ENCODE assay signal across 8 cellular contexts in the genomic region with DNA sequence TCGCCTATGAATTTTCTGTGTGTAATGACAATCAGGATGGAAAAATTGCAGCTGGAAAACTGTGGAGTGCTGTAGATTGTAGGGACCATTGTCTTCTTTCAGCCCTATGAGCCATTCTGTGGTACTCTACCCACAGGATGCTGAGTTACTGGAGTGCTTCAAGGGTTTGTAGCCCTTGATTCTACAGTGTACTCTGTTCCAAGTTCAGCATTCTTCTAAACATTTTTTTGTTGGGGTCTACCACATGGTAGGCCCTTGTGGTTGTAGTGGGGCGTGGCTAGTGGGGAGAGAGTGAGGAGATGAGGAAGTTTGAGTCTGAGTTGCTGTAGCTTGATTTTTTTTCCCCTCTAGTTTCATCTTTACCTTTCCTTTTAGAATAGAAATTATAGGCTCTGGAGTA.
DNase-seq lines count a peak whose midpoint lies in the region; ATAC-seq and TF ChIP-seq lines count a peak whose summit lies in the region.

No MANE protein-coding gene starts in this region.

- CTCF ChIA-PET in RWPE1 (lab: Yijun Ruan, JAX), result no interaction called here

- POLR2A ChIA-PET in RWPE1 (lab: Yijun Ruan, JAX; ENCODE audit: low non-redundant PET), result no interaction called here

- peak; percentile 52 for ATAC-seq in GM18517 (IDR thresholded peaks at IDR 0.05; ENCODE audit: unreplicated experiment)
- peak; percentile 52 for ATAC-seq in HG02798 (IDR thresholded peaks at IDR 0.05; ENCODE audit: poor library complexity, unreplicated experiment)
- ATAC-seq in GM21367 (IDR thresholded peaks at IDR 0.05; ENCODE audit: unreplicated experiment), result no peak

- DNase-seq in RWPE1 (ENCODE audit: low spot score) (peak; percentile 27), dedifferentiated amniotic fluid mesenchymal stem cell (ENCODE audit: extremely low spot score) (peak; percentile 51), NCI-H2196 (lab: John Stamatoyannopoulos, UW; ENCODE audit: unreplicated experiment) (no peak), NCI-H1417 (lab: John Stamatoyannopoulos, UW) (no peak)
- peak; percentile 14 to 20 for DNase-seq in stimulated activated CD8-positive, alpha-beta memory T cell treated with anti-CD3 and anti-CD28 coated beads, Interleukin-15, amount 100 ng/mL, for 48 hours (ENCODE audit: low read depth in 2 of 2)

- TF ChIP-seq CTCF in RWPE1 (conservative IDR thresholded peaks at IDR 0.05; ENCODE audit: low read depth), result no peak

- H3K27ac ChIP-seq in RWPE1, result no peak overlapping the region

Comparison
In these comparisons a context has a peak if more than half of its experiments do, and no peak if none do; other contexts are left out.
1. DNase-seq: peak in RWPE1 (single experiment), dedifferentiated amniotic fluid mesenchymal stem cell (single experiment) and stimulated activated CD8-positive, alpha-beta memory T cell treated with anti-CD3 and anti-CD28 coated beads, Interleukin-15, amount 100 ng/mL, for 48 hours (2 of 2); none in NCI-H2196 (single experiment) and NCI-H1417 (0 of 3).